11 cellular contexts compared by ENCODE assay signal in the genomic region with DNA sequence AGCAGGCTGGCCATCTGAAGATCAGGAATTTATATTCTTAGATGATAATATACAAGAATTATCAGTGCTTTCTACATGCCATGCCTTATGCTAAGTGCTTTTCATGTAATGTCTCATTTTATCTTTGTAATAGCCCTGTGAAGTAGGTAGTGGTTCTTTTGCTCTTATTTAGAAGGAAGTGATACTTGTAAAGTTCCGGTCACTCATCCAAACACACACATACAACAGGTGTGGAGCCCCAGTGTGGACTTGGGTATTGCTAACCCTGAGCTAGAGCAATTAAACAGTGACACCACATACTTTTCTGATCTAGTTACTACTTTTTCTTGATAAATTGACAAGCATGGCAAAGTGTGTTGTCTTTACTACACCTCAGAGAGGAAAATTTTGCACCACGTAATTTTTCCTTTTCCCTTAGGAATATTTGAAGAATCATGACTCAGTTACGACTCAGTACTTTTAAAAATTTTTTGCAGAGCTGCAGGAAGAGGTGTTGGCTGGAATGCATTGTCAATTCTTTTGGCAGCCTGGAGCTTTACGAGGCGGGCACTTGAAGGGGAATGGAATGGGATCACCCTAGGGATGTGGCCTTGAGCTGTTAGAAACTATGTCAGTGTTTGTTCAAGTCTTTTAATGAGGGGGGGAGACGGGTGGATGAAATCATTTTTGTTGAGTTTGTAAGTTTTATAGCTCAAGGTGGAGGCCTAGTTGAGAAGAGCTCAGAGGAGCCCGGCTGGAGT.
DNase-seq lines count a peak whose midpoint lies in the region; TF ChIP-seq lines count a peak whose summit lies in the region.
"Had no signal": no experiment of that assay in that cellular context is flagged by ENCODE, and none has a peak within 500 bp of the region (broad histone marks: within the 10 kb centered on the region; RNA-seq: fewer than 3 reads in every experiment).

No MANE protein-coding gene starts in this region.

- intact Hi-C loops in esophagus muscularis mucosa (cut with DNase I) = loop anchor here (5.0 kb wide), 1 partner anchor 362 kb away; no protein-coding TSS in a partner anchor

- H4K20me1 ChIP-seq in H9 (ENCODE audit: control insufficient read depth, insufficient read depth, insufficient read length) = no peaks in the 10 kb centered on the region

- H3K36me3 Mint-ChIP-seq in T-helper 2 cell treated with Interferon-gamma antibody and Interleukin-4, amounts not matched to agents 5 μg/mL and 100 μg/mL, for 36 hours (ENCODE audit: low read depth) = no peaks in the 10 kb centered on the region
- no peaks in the 10 kb centered on the region for H3K36me3 Mint-ChIP-seq in H9 (ENCODE audit: insufficient read depth in 1 of 3, low read depth in 3 of 3)
- H3K36me3 Mint-ChIP-seq: activated naive CD8-positive, alpha-beta T cell treated with anti-CD3 and anti-CD28 coated beads for 36 hours had no signal

- POLR2A ChIA-PET in BJ (lab: Charles Lee) = interaction anchor here (0.7 kb wide), 1 partner anchor 19 kb away, joined by 3 read pairs; no protein-coding TSS in a partner anchor

- H3K4me3 Mint-ChIP-seq in T-helper 2 cell treated with Interferon-gamma antibody and Interleukin-4, amounts not matched to agents 5 μg/mL and 100 μg/mL, for 36 hours = no peak overlapping the region
- no peak overlapping the region for H3K4me3 Mint-ChIP-seq in H9
- H3K4me3 Mint-ChIP-seq: activated naive CD8-positive, alpha-beta T cell treated with anti-CD3 and anti-CD28 coated beads for 36 hours had no signal

- no peak overlapping the region for H2BK12ac ChIP-seq in H9 (ENCODE audit: insufficient read length, low read depth, low read length)

- H3K18ac ChIP-seq in H9 (ENCODE audit: insufficient read length, low read depth, low read length) = no peak overlapping the region

- CTCF ChIA-PET in BJ (lab: Yijun Ruan, JAX) = interaction anchor here (0.7 to 1.0 kb wide), 3 partner anchors 12 to 20 kb away, joined by 3 read pairs; no protein-coding TSS in a partner anchor

- no peak overlapping the region for H2AFZ ChIP-seq in H9 (ENCODE audit: low read length)

- no peak overlapping the region for H2BK20ac ChIP-seq in H9 (ENCODE audit: low read depth, low read length, poor library complexity, severe bottlenecking)

- H3K36me3 ChIP-seq in BJ (ENCODE audit: control insufficient read depth, insufficient read depth, low read length) (no peaks in the 10 kb centered on the region), MG63 (no peaks in the 10 kb centered on the region), esophagus muscularis mucosa (no peaks in the 10 kb centered on the region), muscle layer of duodenum (ENCODE audit: control insufficient read depth in 1 of 2, insufficient read depth in 2 of 2, low read length in 2 of 2) (no peaks in the 10 kb centered on the region)
- H3K36me3 ChIP-seq: BE2C had no signal

- H3K27me3 ChIP-seq in BJ (ENCODE audit: control insufficient read depth, insufficient read depth, low read length) (no peaks in the 10 kb centered on the region), MG63 (no peaks in the 10 kb centered on the region), esophagus muscularis mucosa (no peaks in the 10 kb centered on the region), muscle layer of duodenum (ENCODE audit: low read depth, low read length) (no peaks in the 10 kb centered on the region), H9 (ENCODE audit: insufficient read depth, low read length) (no peaks in the 10 kb centered on the region)
- H3K27me3 ChIP-seq: BE2C had no signal

- H3K23ac ChIP-seq in H9 (ENCODE audit: insufficient read length, low read depth, low read length) = no peak overlapping the region

- no peak overlapping the region for H2BK5ac ChIP-seq in H9 (ENCODE audit: insufficient read length, low read length)

- H3K56ac ChIP-seq in H9 (ENCODE audit: insufficient read length, low read depth, low read length) = no peak overlapping the region

- H4K91ac ChIP-seq in H9 (ENCODE audit: insufficient read length, low read depth, low read length) = no peak overlapping the region

- WGBS in esophagus muscularis mucosa = 54% methylated on average over 7 of the region's 7 CpGs
- no CpG with 5 or more reads among the region's 7 CpGs for WGBS in H9 (ENCODE audit: extremely low coverage, insufficient read length, low lambda C conversion rate)

- H3K79me2 ChIP-seq in H9 (ENCODE audit: insufficient read depth, low read length) = no peaks in the 10 kb centered on the region

- H3K4me3 ChIP-seq in BJ (ENCODE audit: low read depth, low read length) = no peak overlapping the region
- H3K4me3 ChIP-seq in MG63 = no peak overlapping the region
- H3K4me3 ChIP-seq in esophagus muscularis mucosa = no peak overlapping the region
- H3K4me3 ChIP-seq in muscle layer of duodenum (ENCODE audit: low read depth in 1 of 2, low read length in 2 of 2) = no peak overlapping the region

- no peaks in the 10 kb centered on the region for H3K9me3 Mint-ChIP-seq in T-helper 2 cell treated with Interferon-gamma antibody and Interleukin-4, amounts not matched to agents 5 μg/mL and 100 μg/mL, for 36 hours
- H3K9me3 Mint-ChIP-seq in H9 = no peaks in the 10 kb centered on the region
- H3K9me3 Mint-ChIP-seq: activated naive CD8-positive, alpha-beta T cell treated with anti-CD3 and anti-CD28 coated beads for 36 hours had no signal

- no peak for TF ChIP-seq POLR2A in esophagus muscularis mucosa (IDR thresholded peaks at IDR 0.05; ENCODE audit: low read depth)

- no peak overlapping the region for H3T11ph ChIP-seq in H9 (ENCODE audit: low read length)

- TF ChIP-seq EP300 in esophagus muscularis mucosa (IDR thresholded peaks at IDR 0.05) = no peak

- no peak overlapping the region for H4K5ac ChIP-seq in H9 (ENCODE audit: insufficient read length, low read depth, low read length)

- no peak overlapping the region for H2BK120ac ChIP-seq in H9 (ENCODE audit: low read depth, low read length, poor library complexity, severe bottlenecking)

- H3K79me1 ChIP-seq in H9 (ENCODE audit: insufficient read depth, low read depth, low read length, poor library complexity, severe bottlenecking) = no peaks in the 10 kb centered on the region

- H3K27ac ChIP-seq in esophagus muscularis mucosa (replicated peaks in 1 of 4) (peak overlapping the region; percentile 55 to 89 (median 70)), muscle layer of duodenum (ENCODE audit: low read length) (peak overlapping the region; percentile 58), H9 (ENCODE audit: insufficient read length, low read depth, low read length) (no peak overlapping the region)

- peak; percentile 80 for DNase-seq in BJ (ENCODE audit: low read depth)
- DNase-seq in MG63 = peak; percentile 86
- no peak for DNase-seq in esophagus muscularis mucosa (ENCODE audit: extremely low spot score)
- no peak for DNase-seq in T-helper 2 cell treated with Interferon-gamma antibody and Interleukin-4, amounts not matched to agents 5 μg/mL and 100 μg/mL, for 36 hours (ENCODE audit: low spot score)
- DNase-seq in H9 = no peak
- DNase-seq in nucleus accumbens (lab: John Stamatoyannopoulos, UW) = no peak
- DNase-seq in NCI-H1048 (lab: John Stamatoyannopoulos, UW) = no peak
- DNase-seq: activated naive CD8-positive, alpha-beta T cell treated with anti-CD3 and anti-CD28 coated beads for 36 hours; BE2C; NCI-H1417 treated with DMSO at 0.1 percent for 48 hours had no signal

- H3K4ac ChIP-seq in H9 (ENCODE audit: low read depth, low read length) = no peak overlapping the region

- no peak overlapping the region for H2BK15ac ChIP-seq in H9 (ENCODE audit: low read depth, low read length)

- no peak for TF ChIP-seq CTCF in BJ (IDR thresholded peaks at IDR 0.05; ENCODE audit: insufficient read depth, low read depth, low read length)
- no peak for TF ChIP-seq CTCF in esophagus muscularis mucosa (IDR thresholded peaks at IDR 0.05)
- no peak for TF ChIP-seq CTCF in H9 (conservative IDR thresholded peaks at IDR 0.05)

- no peak overlapping the region for H3K9ac ChIP-seq in H9 (ENCODE audit: extremely low read depth, insufficient read length, low read length)

- H3K9me3 ChIP-seq in MG63 = 0 out of 2 replicates have a peak, but pooled peaks cover 2% of the 10 kb centered on the region
- no peaks in the 10 kb centered on the region for H3K9me3 ChIP-seq in esophagus muscularis mucosa
- no peaks in the 10 kb centered on the region for H3K9me3 ChIP-seq in muscle layer of duodenum (ENCODE audit: control insufficient read depth in 1 of 2, low read length in 2 of 2)
- H3K9me3 ChIP-seq in H9 (ENCODE audit: control insufficient read depth, low read depth, low read length) = no peaks in the 10 kb centered on the region
- H3K9me3 ChIP-seq: BE2C had no signal

- H3K23me2 ChIP-seq in H9 (ENCODE audit: insufficient read length, low read depth, low read length, poor library complexity, severe bottlenecking) = no peaks in the 10 kb centered on the region

- peaks cover 11 to 74% (median 62%) of the 10 kb centered on the region in 4 donors for H3K4me1 ChIP-seq in esophagus muscularis mucosa
- H3K4me1 ChIP-seq in muscle layer of duodenum (ENCODE audit: control insufficient read depth in 1 of 2, insufficient read depth in 2 of 2, low read length in 2 of 2) = peaks cover 4 to 13% of the 10 kb centered on the region in 2 donors
- no peaks in the 10 kb centered on the region for H3K4me1 ChIP-seq in H9 (ENCODE audit: insufficient read depth, low read length)
- H3K4me1 ChIP-seq: BE2C had no signal

- no peaks in the 10 kb centered on the region for H3K4me1 Mint-ChIP-seq in T-helper 2 cell treated with Interferon-gamma antibody and Interleukin-4, amounts not matched to agents 5 μg/mL and 100 μg/mL, for 36 hours (ENCODE audit: low read depth)
- H3K4me1 Mint-ChIP-seq in H9 = peaks cover 9 to 12% of the 10 kb centered on the region in 2 experiments
- H3K4me1 Mint-ChIP-seq: activated naive CD8-positive, alpha-beta T cell treated with anti-CD3 and anti-CD28 coated beads for 36 hours had no signal

- peaks cover 2% of the 10 kb centered on the region for H3K27me3 Mint-ChIP-seq in T-helper 2 cell treated with Interferon-gamma antibody and Interleukin-4, amounts not matched to agents 5 μg/mL and 100 μg/mL, for 36 hours (ENCODE audit: low read depth)
- H3K27me3 Mint-ChIP-seq in H9 (ENCODE audit: low read depth) = no peaks in the 10 kb centered on the region
- H3K27me3 Mint-ChIP-seq: activated naive CD8-positive, alpha-beta T cell treated with anti-CD3 and anti-CD28 coated beads for 36 hours had no signal

- no peak overlapping the region for H3K14ac ChIP-seq in H9 (ENCODE audit: insufficient read depth, low read length)

- H2AK5ac ChIP-seq in H9 (ENCODE audit: insufficient read length, low read length) = no peak overlapping the region

- H3K4me2 ChIP-seq in H9 (ENCODE audit: insufficient read depth, insufficient read length, low read length) = no peak overlapping the region

- H3K27ac Mint-ChIP-seq in T-helper 2 cell treated with Interferon-gamma antibody and Interleukin-4, amounts not matched to agents 5 μg/mL and 100 μg/mL, for 36 hours = no peak overlapping the region
- no peak overlapping the region for H3K27ac Mint-ChIP-seq in H9
- H3K27ac Mint-ChIP-seq: activated naive CD8-positive, alpha-beta T cell treated with anti-CD3 and anti-CD28 coated beads for 36 hours had no signal

- no peak overlapping the region for H4K8ac ChIP-seq in H9 (replicated peaks; ENCODE audit: insufficient read length, low read depth, low read length)

Comparison
In these comparisons a context has a peak if more than half of its experiments do, and no peak if none do; other contexts are left out.
1. DNase-seq: peak in BJ (single experiment) and MG63 (single experiment); none in esophagus muscularis mucosa (single experiment), T-helper 2 cell treated with Interferon-gamma antibody and Interleukin-4, amounts not matched to agents 5 μg/mL and 100 μg/mL, for 36 hours (single experiment), H9 (single experiment), nucleus accumbens (0 of 56) and NCI-H1048 (single experiment).